28 cellular contexts compared by ENCODE assay signal in genomic region chr18:27558388-27559158, GRCh38.
"Had no signal": no experiment of that assay in that cellular context is flagged by ENCODE, and none has a peak within 500 bp of the region (broad histone marks: within the 10 kb centered on the region; RNA-seq: fewer than 3 reads in every experiment).

No MANE protein-coding gene starts in this region.

- H3K27ac Mint-ChIP-seq: activated CD4-positive, alpha-beta T cell treated with anti-CD3 and anti-CD28 coated beads, Interleukin-2, amount 10 ng/mL, durations not matched to agents 7 days and 5 days; activated CD8-positive, alpha-beta memory T cell treated with anti-CD3 and anti-CD28 coated beads, Interleukin-2, amount 10 ng/mL, durations not matched to agents 7 days and 5 days; activated CD8-positive, alpha-beta T cell treated with anti-CD3 and anti-CD28 coated beads for 36 hours; activated naive CD4-positive, alpha-beta T cell treated with anti-CD3 and anti-CD28 coated beads, Interleukin-2, amount 50 U/mL, for 24 hours; mesothelial cell of epicardium; natural killer cell treated with Interleukin-12 subunit alpha and Interleukin-12 subunit beta and Interleukin-15 and Interleukin-18, amount 100 ng/mL, for 72 hours; stimulated activated naive B cell treated with anti-CD40 and anti-IgM and Interleukin-4, amounts not matched to agents 10 μg/mL and 1 μg/mL and 100 μg/mL, for 72 hours; T-cell; T-helper 2 cell treated with Interferon-gamma antibody and Interleukin-4, amounts not matched to agents 5 μg/mL and 100 μg/mL, for 36 hours had no signal

- H3K36me3 Mint-ChIP-seq: activated CD8-positive, alpha-beta memory T cell treated with anti-CD3 and anti-CD28 coated beads, Interleukin-2, amount 10 ng/mL, durations not matched to agents 7 days and 5 days; activated naive CD4-positive, alpha-beta T cell treated with anti-CD3 and anti-CD28 coated beads, Interleukin-2, amount 50 U/mL, for 24 hours; mesothelial cell of epicardium; natural killer cell treated with Interleukin-12 subunit alpha and Interleukin-12 subunit beta and Interleukin-15 and Interleukin-18, amount 100 ng/mL, for 72 hours; stimulated activated naive B cell treated with anti-CD40 and anti-IgM and Interleukin-4, amounts not matched to agents 10 μg/mL and 1 μg/mL and 100 μg/mL, for 72 hours; T-cell had no signal

- H3K4me3 ChIP-seq: body of pancreas, cardiac muscle cell, lung, pancreas, testis, upper lobe of left lung had no signal

- H3K27me3 ChIP-seq: body of pancreas, cardiac muscle cell, pancreas, testis, upper lobe of left lung had no signal

- H3K27ac ChIP-seq: body of pancreas, cardiac muscle cell, foreskin keratinocyte, pancreas, testis, upper lobe of left lung, VCaP had no signal

- FAIRE-seq: pancreas had no signal

- ATAC-seq: activated CD8-positive, alpha-beta memory T cell treated with anti-CD3 and anti-CD28 coated beads, Interleukin-2, amount 10 ng/mL, durations not matched to agents 7 days and 5 days; activated CD8-positive, alpha-beta T cell treated with anti-CD3 and anti-CD28 coated beads for 36 hours; body of pancreas; foreskin keratinocyte; left colon; natural killer cell treated with Interleukin-12 subunit alpha and Interleukin-12 subunit beta and Interleukin-15 and Interleukin-18, amount 100 ng/mL, for 72 hours; pancreas; sciatic nerve; stimulated activated naive B cell treated with anti-CD40 and anti-IgM and Interleukin-4, amounts not matched to agents 10 μg/mL and 1 μg/mL and 100 μg/mL, for 72 hours; T-cell had no signal

- H3K27me3 Mint-ChIP-seq: activated CD4-positive, alpha-beta T cell treated with anti-CD3 and anti-CD28 coated beads, Interleukin-2, amount 10 ng/mL, durations not matched to agents 7 days and 5 days; activated CD8-positive, alpha-beta memory T cell treated with anti-CD3 and anti-CD28 coated beads, Interleukin-2, amount 10 ng/mL, durations not matched to agents 7 days and 5 days; activated CD8-positive, alpha-beta T cell treated with anti-CD3 and anti-CD28 coated beads for 36 hours; activated naive CD4-positive, alpha-beta T cell treated with anti-CD3 and anti-CD28 coated beads, Interleukin-2, amount 50 U/mL, for 24 hours; natural killer cell treated with Interleukin-12 subunit alpha and Interleukin-12 subunit beta and Interleukin-15 and Interleukin-18, amount 100 ng/mL, for 72 hours; stimulated activated naive B cell treated with anti-CD40 and anti-IgM and Interleukin-4, amounts not matched to agents 10 μg/mL and 1 μg/mL and 100 μg/mL, for 72 hours; T-cell had no signal

- DNase-seq: activated CD4-positive, alpha-beta T cell treated with anti-CD3 and anti-CD28 coated beads, Interleukin-2, amount 10 ng/mL, durations not matched to agents 7 days and 5 days; activated CD4-positive, CD25-positive, alpha-beta regulatory T cell treated with anti-CD3 and anti-CD28 coated beads, Interleukin-2, amount 50 U/mL, for 72 hours; activated CD8-positive, alpha-beta memory T cell treated with anti-CD3 and anti-CD28 coated beads, Interleukin-2, amount 10 ng/mL, durations not matched to agents 7 days and 5 days; activated CD8-positive, alpha-beta T cell treated with anti-CD3 and anti-CD28 coated beads for 36 hours; activated gamma-delta T cell treated with Interleukin-2 at 50 U/mL for 16 hours; activated T-cell treated with anti-CD3 and anti-CD28 coated beads for 4 hours; body of pancreas; effector memory CD4-positive, alpha-beta T cell; foreskin keratinocyte; glutamatergic neuron; hypothalamus; islet precursor cell; left colon; pancreas; stimulated activated CD4-positive, alpha-beta T cell treated with anti-CD3 and anti-CD28 coated beads, Interleukin-2, amount 100 ng/mL, for 48 hours; stimulated activated CD8-positive, alpha-beta memory T cell treated with anti-CD3 and anti-CD28 coated beads, Interleukin-4, amount 100 ng/mL, for 48 hours; stimulated activated naive B cell treated with anti-CD40 and anti-IgM and Interleukin-4, amounts not matched to agents 10 μg/mL and 1 μg/mL and 100 μg/mL, for 72 hours; T-cell; testis; upper lobe of left lung had no signal

- H3K36me3 ChIP-seq: cardiac muscle cell, pancreas, upper lobe of left lung had no signal

- H3K4me1 Mint-ChIP-seq: activated CD4-positive, alpha-beta T cell treated with anti-CD3 and anti-CD28 coated beads, Interleukin-2, amount 10 ng/mL, durations not matched to agents 7 days and 5 days; activated CD8-positive, alpha-beta memory T cell treated with anti-CD3 and anti-CD28 coated beads, Interleukin-2, amount 10 ng/mL, durations not matched to agents 7 days and 5 days; activated naive CD4-positive, alpha-beta T cell treated with anti-CD3 and anti-CD28 coated beads, Interleukin-2, amount 50 U/mL, for 24 hours; mesothelial cell of epicardium; stimulated activated naive B cell treated with anti-CD40 and anti-IgM and Interleukin-4, amounts not matched to agents 10 μg/mL and 1 μg/mL and 100 μg/mL, for 72 hours; T-cell had no signal

- H3K4me1 ChIP-seq: body of pancreas, foreskin keratinocyte, pancreas, testis, upper lobe of left lung had no signal

- H3K4me3 Mint-ChIP-seq: activated CD4-positive, alpha-beta T cell treated with anti-CD3 and anti-CD28 coated beads, Interleukin-2, amount 10 ng/mL, durations not matched to agents 7 days and 5 days; activated CD8-positive, alpha-beta memory T cell treated with anti-CD3 and anti-CD28 coated beads, Interleukin-2, amount 10 ng/mL, durations not matched to agents 7 days and 5 days; activated CD8-positive, alpha-beta T cell treated with anti-CD3 and anti-CD28 coated beads for 36 hours; activated naive CD4-positive, alpha-beta T cell treated with anti-CD3 and anti-CD28 coated beads, Interleukin-2, amount 50 U/mL, for 24 hours; mesothelial cell of epicardium; natural killer cell treated with Interleukin-12 subunit alpha and Interleukin-12 subunit beta and Interleukin-15 and Interleukin-18, amount 100 ng/mL, for 72 hours; stimulated activated naive B cell treated with anti-CD40 and anti-IgM and Interleukin-4, amounts not matched to agents 10 μg/mL and 1 μg/mL and 100 μg/mL, for 72 hours; T-cell; T-helper 2 cell treated with Interferon-gamma antibody and Interleukin-4, amounts not matched to agents 5 μg/mL and 100 μg/mL, for 36 hours had no signal

- H3K9me3 ChIP-seq: body of pancreas, pancreas, testis, upper lobe of left lung had no signal
